ENCODE assay signal across 1 cellular context in the genomic region with DNA sequence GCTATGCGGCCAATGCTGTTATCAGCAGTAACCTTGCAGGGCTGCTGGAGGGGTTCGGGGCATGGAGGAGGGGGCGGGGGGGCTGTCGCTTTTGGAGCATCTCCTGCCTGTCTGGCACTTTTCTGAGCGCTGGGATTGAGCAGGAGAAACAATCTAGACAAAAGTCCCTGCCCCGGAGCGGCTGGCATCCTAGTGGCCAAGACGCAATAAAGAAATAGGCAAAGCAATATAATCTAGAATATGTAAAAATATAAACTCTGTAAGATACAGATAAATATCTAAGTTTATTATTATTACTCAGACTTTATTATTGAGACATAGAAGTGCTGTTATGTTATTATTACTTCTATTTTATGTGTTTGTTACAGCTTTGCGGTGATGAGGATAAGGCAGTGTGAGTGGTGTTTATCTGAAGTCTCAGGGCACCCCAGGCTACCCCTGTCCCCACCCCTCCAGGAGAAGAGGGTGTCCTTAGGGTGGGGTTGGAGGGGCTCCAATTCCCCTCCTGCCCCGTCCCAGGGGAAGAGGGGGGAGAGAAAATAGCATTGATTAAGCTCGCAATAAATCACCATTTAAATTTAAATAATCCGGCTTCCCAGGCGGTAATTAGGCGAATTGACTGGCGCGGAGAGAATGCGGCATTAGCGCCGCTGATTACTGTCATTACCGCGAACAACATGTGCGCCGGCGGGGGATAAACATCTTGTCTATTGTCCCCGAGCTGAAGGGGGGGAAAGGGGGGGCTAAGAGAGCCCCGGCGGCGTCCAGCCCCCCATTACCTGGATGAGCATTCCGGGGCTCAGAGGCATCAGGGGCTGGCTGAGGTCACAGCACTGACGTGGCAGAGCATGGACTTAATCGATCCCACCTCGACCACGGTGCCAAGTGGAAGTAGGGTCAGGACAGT.
TF ChIP-seq lines count a peak whose summit lies in the region.

No MANE protein-coding gene starts in this region.

TF ChIP-seq in SK-N-SH, 30 proteins besides CTCF, POLR2A, EP300 and RAD21:
- TF ChIP-seq RCOR1 (IDR thresholded peaks at IDR 0.05; ENCODE audit: low read length), result no peak
- TF ChIP-seq YY1 (IDR thresholded peaks at IDR 0.05; ENCODE audit: low read depth), result no peak
- no peak for TF ChIP-seq SIN3A (IDR thresholded peaks at IDR 0.05; ENCODE audit: borderline replicate concordance, low read depth, low read length)
- TF ChIP-seq, protein P1, sequence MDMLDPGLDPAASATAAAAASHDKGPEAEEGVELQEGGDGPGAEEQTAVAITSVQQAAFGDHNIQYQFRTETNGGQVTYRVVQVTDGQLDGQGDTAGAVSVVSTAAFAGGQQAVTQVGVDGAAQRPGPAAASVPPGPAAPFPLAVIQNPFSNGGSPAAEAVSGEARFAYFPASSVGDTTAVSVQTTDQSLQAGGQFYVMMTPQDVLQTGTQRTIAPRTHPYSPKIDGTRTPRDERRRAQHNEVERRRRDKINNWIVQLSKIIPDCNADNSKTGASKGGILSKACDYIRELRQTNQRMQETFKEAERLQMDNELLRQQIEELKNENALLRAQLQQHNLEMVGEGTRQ (IDR thresholded peaks at IDR 0.05; ENCODE audit: borderline replicate concordance, low read depth, low read length), result no peak
- TF ChIP-seq NRF1 (IDR thresholded peaks at IDR 0.05; ENCODE audit: low read depth, low read length), result no peak
- TF ChIP-seq, protein P2, sequence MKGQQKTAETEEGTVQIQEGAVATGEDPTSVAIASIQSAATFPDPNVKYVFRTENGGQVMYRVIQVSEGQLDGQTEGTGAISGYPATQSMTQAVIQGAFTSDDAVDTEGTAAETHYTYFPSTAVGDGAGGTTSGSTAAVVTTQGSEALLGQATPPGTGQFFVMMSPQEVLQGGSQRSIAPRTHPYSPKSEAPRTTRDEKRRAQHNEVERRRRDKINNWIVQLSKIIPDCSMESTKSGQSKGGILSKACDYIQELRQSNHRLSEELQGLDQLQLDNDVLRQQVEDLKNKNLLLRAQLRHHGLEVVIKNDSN (IDR thresholded peaks at IDR 0.05; ENCODE audit: borderline replicate concordance, low read depth), result no peak
- TF ChIP-seq, protein P3, sequence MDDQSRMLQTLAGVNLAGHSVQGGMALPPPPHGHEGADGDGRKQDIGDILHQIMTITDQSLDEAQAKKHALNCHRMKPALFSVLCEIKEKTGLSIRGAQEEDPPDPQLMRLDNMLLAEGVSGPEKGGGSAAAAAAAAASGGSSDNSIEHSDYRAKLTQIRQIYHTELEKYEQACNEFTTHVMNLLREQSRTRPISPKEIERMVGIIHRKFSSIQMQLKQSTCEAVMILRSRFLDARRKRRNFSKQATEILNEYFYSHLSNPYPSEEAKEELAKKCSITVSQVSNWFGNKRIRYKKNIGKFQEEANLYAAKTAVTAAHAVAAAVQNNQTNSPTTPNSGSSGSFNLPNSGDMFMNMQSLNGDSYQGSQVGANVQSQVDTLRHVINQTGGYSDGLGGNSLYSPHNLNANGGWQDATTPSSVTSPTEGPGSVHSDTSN (IDR thresholded peaks at IDR 0.05), result no peak
- TF ChIP-seq, protein P4, sequence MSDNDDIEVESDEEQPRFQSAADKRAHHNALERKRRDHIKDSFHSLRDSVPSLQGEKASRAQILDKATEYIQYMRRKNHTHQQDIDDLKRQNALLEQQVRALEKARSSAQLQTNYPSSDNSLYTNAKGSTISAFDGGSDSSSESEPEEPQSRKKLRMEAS (IDR thresholded peaks at IDR 0.05; ENCODE audit: low read depth), result no peak
- TF ChIP-seq GABPA (IDR thresholded peaks at IDR 0.05; ENCODE audit: low read depth), result no peak
- TF ChIP-seq FOXM1 (IDR thresholded peaks at IDR 0.05; ENCODE audit: low read depth), result no peak
- TF ChIP-seq TCF12 (IDR thresholded peaks at IDR 0.05), result no peak
- no peak for TF ChIP-seq RFX5 (IDR thresholded peaks at IDR 0.05; ENCODE audit: low read length)
- no peak for TF ChIP-seq RXRA (IDR thresholded peaks at IDR 0.05; ENCODE audit: borderline replicate concordance, low read depth)
- TF ChIP-seq ELF1 (IDR thresholded peaks at IDR 0.05), result no peak
- TF ChIP-seq, protein P5, sequence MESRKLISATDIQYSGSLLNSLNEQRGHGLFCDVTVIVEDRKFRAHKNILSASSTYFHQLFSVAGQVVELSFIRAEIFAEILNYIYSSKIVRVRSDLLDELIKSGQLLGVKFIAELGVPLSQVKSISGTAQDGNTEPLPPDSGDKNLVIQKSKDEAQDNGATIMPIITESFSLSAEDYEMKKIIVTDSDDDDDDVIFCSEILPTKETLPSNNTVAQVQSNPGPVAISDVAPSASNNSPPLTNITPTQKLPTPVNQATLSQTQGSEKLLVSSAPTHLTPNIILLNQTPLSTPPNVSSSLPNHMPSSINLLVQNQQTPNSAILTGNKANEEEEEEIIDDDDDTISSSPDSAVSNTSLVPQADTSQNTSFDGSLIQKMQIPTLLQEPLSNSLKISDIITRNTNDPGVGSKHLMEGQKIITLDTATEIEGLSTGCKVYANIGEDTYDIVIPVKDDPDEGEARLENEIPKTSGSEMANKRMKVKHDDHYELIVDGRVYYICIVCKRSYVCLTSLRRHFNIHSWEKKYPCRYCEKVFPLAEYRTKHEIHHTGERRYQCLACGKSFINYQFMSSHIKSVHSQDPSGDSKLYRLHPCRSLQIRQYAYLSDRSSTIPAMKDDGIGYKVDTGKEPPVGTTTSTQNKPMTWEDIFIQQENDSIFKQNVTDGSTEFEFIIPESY (IDR thresholded peaks at IDR 0.05; ENCODE audit: borderline replicate concordance, low read depth), result no peak
